Comparison of ENCODE assay signal across 1 cellular context in the genomic region with DNA sequence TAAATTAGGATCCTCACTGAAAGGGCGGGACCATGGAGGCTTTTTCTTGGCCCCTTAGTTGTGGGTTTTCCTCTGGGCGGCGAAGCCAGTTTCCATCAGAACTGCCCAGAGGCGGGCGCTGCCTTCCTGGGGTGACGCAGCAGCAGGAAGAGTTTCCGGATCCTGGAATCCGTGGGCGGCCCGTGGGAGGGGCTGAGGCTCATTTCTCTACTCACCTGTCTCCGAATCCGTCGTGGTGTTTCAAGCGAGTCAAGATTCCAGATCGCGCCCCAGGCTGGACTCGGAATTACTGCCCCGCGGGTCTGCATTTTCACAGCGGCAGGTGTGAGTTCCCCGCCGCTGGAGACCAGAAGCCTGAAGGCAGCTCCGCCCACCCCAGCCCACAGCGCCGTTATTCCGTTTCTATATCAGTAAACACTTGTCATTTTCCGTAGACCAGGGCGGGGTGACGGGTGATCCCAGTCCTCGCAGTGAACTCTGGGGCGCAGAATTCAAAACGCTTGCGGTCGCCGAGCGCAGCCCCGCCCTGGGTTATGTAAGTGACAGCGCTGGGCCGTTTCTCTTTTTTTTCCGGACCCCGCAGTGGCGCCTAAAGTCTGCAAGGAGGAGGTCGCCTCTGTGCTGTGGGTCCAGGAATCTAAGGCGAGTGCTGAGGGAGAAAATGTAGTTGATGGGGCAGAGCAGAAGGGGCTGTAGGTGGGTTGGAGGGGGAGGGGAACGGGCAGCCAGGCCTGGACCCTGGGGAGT.
TF ChIP-seq lines count a peak whose summit lies in the region.

No MANE protein-coding gene starts in this region.

TF ChIP-seq in HepG2, 621 proteins besides CTCF, POLR2A, EP300 and RAD21 (continued from another document and continues in another):
- TF ChIP-seq, protein P1, sequence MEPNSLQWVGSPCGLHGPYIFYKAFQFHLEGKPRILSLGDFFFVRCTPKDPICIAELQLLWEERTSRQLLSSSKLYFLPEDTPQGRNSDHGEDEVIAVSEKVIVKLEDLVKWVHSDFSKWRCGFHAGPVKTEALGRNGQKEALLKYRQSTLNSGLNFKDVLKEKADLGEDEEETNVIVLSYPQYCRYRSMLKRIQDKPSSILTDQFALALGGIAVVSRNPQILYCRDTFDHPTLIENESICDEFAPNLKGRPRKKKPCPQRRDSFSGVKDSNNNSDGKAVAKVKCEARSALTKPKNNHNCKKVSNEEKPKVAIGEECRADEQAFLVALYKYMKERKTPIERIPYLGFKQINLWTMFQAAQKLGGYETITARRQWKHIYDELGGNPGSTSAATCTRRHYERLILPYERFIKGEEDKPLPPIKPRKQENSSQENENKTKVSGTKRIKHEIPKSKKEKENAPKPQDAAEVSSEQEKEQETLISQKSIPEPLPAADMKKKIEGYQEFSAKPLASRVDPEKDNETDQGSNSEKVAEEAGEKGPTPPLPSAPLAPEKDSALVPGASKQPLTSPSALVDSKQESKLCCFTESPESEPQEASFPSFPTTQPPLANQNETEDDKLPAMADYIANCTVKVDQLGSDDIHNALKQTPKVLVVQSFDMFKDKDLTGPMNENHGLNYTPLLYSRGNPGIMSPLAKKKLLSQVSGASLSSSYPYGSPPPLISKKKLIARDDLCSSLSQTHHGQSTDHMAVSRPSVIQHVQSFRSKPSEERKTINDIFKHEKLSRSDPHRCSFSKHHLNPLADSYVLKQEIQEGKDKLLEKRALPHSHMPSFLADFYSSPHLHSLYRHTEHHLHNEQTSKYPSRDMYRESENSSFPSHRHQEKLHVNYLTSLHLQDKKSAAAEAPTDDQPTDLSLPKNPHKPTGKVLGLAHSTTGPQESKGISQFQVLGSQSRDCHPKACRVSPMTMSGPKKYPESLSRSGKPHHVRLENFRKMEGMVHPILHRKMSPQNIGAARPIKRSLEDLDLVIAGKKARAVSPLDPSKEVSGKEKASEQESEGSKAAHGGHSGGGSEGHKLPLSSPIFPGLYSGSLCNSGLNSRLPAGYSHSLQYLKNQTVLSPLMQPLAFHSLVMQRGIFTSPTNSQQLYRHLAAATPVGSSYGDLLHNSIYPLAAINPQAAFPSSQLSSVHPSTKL (CRISPR knock-in tag; IDR thresholded peaks at IDR 0.05): peak; percentile 53
- peak; percentile 89 for TF ChIP-seq ATF7-NPFF (CRISPR knock-in tag; IDR thresholded peaks at IDR 0.05; ENCODE audit: low read depth)
- no peak for TF ChIP-seq DNMT3B (CRISPR knock-in tag; conservative IDR thresholded peaks at IDR 0.05)
- TF ChIP-seq, protein P2, sequence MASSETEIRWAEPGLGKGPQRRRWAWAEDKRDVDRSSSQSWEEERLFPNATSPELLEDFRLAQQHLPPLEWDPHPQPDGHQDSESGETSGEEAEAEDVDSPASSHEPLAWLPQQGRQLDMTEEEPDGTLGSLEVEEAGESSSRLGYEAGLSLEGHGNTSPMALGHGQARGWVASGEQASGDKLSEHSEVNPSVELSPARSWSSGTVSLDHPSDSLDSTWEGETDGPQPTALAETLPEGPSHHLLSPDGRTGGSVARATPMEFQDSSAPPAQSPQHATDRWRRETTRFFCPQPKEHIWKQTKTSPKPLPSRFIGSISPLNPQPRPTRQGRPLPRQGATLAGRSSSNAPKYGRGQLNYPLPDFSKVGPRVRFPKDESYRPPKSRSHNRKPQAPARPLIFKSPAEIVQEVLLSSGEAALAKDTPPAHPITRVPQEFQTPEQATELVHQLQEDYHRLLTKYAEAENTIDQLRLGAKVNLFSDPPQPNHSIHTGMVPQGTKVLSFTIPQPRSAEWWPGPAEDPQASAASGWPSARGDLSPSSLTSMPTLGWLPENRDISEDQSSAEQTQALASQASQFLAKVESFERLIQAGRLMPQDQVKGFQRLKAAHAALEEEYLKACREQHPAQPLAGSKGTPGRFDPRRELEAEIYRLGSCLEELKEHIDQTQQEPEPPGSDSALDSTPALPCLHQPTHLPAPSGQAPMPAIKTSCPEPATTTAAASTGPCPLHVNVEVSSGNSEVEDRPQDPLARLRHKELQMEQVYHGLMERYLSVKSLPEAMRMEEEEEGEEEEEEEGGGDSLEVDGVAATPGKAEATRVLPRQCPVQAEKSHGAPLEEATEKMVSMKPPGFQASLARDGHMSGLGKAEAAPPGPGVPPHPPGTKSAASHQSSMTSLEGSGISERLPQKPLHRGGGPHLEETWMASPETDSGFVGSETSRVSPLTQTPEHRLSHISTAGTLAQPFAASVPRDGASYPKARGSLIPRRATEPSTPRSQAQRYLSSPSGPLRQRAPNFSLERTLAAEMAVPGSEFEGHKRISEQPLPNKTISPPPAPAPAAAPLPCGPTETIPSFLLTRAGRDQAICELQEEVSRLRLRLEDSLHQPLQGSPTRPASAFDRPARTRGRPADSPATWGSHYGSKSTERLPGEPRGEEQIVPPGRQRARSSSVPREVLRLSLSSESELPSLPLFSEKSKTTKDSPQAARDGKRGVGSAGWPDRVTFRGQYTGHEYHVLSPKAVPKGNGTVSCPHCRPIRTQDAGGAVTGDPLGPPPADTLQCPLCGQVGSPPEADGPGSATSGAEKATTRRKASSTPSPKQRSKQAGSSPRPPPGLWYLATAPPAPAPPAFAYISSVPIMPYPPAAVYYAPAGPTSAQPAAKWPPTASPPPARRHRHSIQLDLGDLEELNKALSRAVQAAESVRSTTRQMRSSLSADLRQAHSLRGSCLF (CRISPR knock-in tag; IDR thresholded peaks at IDR 0.05; ENCODE audit: borderline replicate concordance): no peak
- peak; percentile 67 for TF ChIP-seq SP4 (CRISPR knock-in tag; IDR thresholded peaks at IDR 0.05)
- TF ChIP-seq ZIK1 (CRISPR knock-in tag; IDR thresholded peaks at IDR 0.05; ENCODE audit: borderline replicate concordance, low read depth): no peak
- TF ChIP-seq KAT2B (IDR thresholded peaks at IDR 0.05; ENCODE audit: borderline replicate concordance, low read depth, low read length): no peak
- TF ChIP-seq TEAD3 (CRISPR knock-in tag; optimal IDR thresholded peaks at IDR 0.05; ENCODE audit: borderline replicate concordance): no peak
- TF ChIP-seq JARID2 (CRISPR knock-in tag; IDR thresholded peaks at IDR 0.05; ENCODE audit: insufficient replicate concordance): no peak
- TF ChIP-seq, protein P3, sequence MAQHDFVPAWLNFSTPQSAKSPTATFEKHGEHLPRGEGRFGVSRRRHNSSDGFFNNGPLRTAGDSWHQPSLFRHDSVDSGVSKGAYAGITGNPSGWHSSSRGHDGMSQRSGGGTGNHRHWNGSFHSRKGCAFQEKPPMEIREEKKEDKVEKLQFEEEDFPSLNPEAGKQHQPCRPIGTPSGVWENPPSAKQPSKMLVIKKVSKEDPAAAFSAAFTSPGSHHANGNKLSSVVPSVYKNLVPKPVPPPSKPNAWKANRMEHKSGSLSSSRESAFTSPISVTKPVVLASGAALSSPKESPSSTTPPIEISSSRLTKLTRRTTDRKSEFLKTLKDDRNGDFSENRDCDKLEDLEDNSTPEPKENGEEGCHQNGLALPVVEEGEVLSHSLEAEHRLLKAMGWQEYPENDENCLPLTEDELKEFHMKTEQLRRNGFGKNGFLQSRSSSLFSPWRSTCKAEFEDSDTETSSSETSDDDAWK (CRISPR knock-in tag; IDR thresholded peaks at IDR 0.05): no peak
- TF ChIP-seq, protein P4, sequence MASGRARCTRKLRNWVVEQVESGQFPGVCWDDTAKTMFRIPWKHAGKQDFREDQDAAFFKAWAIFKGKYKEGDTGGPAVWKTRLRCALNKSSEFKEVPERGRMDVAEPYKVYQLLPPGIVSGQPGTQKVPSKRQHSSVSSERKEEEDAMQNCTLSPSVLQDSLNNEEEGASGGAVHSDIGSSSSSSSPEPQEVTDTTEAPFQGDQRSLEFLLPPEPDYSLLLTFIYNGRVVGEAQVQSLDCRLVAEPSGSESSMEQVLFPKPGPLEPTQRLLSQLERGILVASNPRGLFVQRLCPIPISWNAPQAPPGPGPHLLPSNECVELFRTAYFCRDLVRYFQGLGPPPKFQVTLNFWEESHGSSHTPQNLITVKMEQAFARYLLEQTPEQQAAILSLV (CRISPR knock-in tag; IDR thresholded peaks at IDR 0.05; ENCODE audit: borderline replicate concordance): no peak
- TF ChIP-seq ZNF749 (CRISPR knock-in tag; IDR thresholded peaks at IDR 0.05; ENCODE audit: borderline replicate concordance): no peak
- TF ChIP-seq NFE2L1 (CRISPR knock-in tag; IDR thresholded peaks at IDR 0.05; ENCODE audit: borderline replicate concordance): 0 out of 2 replicates have a peak, but pooled peaks have one; percentile 76
- peak; percentile 34; the same call in 1 of the 2 replicates for TF ChIP-seq RXRB (CRISPR knock-in tag; IDR thresholded peaks at IDR 0.05; ENCODE audit: borderline replicate concordance)
- no peak for TF ChIP-seq ZNF331 (CRISPR knock-in tag; IDR thresholded peaks at IDR 0.05)
- TF ChIP-seq KDM4B (CRISPR knock-in tag; IDR thresholded peaks at IDR 0.05): no peak
- 0 out of 2 replicates have a peak, but pooled peaks have one; percentile 8 for TF ChIP-seq SP2 (CRISPR knock-in tag; IDR thresholded peaks at IDR 0.05)
- peak; percentile 28; the same call in 1 of the 2 replicates for TF ChIP-seq GATAD1 (CRISPR knock-in tag; IDR thresholded peaks at IDR 0.05)
- no peak for TF ChIP-seq HNF4G (IDR thresholded peaks at IDR 0.05; ENCODE audit: borderline replicate concordance, low read depth, low read length)
- TF ChIP-seq HNF4G (CRISPR knock-in tag; IDR thresholded peaks at IDR 0.05; ENCODE audit: borderline replicate concordance, low read depth): peak; percentile 44; the same call in 1 of the 2 replicates
- no peak for TF ChIP-seq PAF1 (CRISPR knock-in tag; IDR thresholded peaks at IDR 0.05)
- peak; percentile 58 for TF ChIP-seq ATF1 (CRISPR knock-in tag; IDR thresholded peaks at IDR 0.05)
- TF ChIP-seq NR2C2 (CRISPR knock-in tag; IDR thresholded peaks at IDR 0.05; ENCODE audit: borderline replicate concordance): peak; percentile 64; the same call in 1 of the 2 replicates
- no peak for TF ChIP-seq ZNF484 (CRISPR knock-in tag; IDR thresholded peaks at IDR 0.05; ENCODE audit: borderline replicate concordance, low read depth)
- TF ChIP-seq ZFX (CRISPR knock-in tag; IDR thresholded peaks at IDR 0.05; ENCODE audit: low read depth): peak; percentile 72
- TF ChIP-seq ZNF256 (CRISPR knock-in tag; conservative IDR thresholded peaks at IDR 0.05): no peak
- TF ChIP-seq HDAC6 (IDR thresholded peaks at IDR 0.05; ENCODE audit: low read depth, low read length): no peak
- TF ChIP-seq ZNF121 (CRISPR knock-in tag; IDR thresholded peaks at IDR 0.05): peak; percentile 16; the same call in 1 of the 2 replicates
- no peak for TF ChIP-seq GFI1 (CRISPR knock-in tag; IDR thresholded peaks at IDR 0.05; ENCODE audit: borderline replicate concordance)
- no peak for TF ChIP-seq ZNF451 (CRISPR knock-in tag; IDR thresholded peaks at IDR 0.05)
- TF ChIP-seq, protein P5, sequence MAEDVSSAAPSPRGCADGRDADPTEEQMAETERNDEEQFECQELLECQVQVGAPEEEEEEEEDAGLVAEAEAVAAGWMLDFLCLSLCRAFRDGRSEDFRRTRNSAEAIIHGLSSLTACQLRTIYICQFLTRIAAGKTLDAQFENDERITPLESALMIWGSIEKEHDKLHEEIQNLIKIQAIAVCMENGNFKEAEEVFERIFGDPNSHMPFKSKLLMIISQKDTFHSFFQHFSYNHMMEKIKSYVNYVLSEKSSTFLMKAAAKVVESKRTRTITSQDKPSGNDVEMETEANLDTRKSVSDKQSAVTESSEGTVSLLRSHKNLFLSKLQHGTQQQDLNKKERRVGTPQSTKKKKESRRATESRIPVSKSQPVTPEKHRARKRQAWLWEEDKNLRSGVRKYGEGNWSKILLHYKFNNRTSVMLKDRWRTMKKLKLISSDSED (CRISPR knock-in tag; IDR thresholded peaks at IDR 0.05): no peak
- no peak for TF ChIP-seq RNF2 (conservative IDR thresholded peaks at IDR 0.05; ENCODE audit: low read depth)
- TF ChIP-seq, protein P6, sequence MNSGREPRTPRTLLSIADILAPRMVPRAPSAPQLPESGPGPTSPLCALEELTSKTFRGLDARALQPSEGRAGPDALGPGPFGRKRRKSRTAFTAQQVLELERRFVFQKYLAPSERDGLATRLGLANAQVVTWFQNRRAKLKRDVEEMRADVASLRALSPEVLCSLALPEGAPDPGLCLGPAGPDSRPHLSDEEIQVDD (CRISPR knock-in tag; IDR thresholded peaks at IDR 0.05; ENCODE audit: borderline replicate concordance): no peak
- TF ChIP-seq ZNF160 (CRISPR knock-in tag; IDR thresholded peaks at IDR 0.05): 0 out of 2 replicates have a peak, but pooled peaks have one; percentile 41
- TF ChIP-seq SYNCRIP (IDR thresholded peaks at IDR 0.05; ENCODE audit: insufficient read depth, low read depth, low read length): no peak
- TF ChIP-seq ZNF670 (CRISPR knock-in tag; IDR thresholded peaks at IDR 0.05; ENCODE audit: borderline replicate concordance): peak; percentile 28; the same call in 1 of the 2 replicates
- TF ChIP-seq, protein P7, sequence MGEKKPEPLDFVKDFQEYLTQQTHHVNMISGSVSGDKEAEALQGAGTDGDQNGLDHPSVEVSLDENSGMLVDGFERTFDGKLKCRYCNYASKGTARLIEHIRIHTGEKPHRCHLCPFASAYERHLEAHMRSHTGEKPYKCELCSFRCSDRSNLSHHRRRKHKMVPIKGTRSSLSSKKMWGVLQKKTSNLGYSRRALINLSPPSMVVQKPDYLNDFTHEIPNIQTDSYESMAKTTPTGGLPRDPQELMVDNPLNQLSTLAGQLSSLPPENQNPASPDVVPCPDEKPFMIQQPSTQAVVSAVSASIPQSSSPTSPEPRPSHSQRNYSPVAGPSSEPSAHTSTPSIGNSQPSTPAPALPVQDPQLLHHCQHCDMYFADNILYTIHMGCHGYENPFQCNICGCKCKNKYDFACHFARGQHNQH (CRISPR knock-in tag; IDR thresholded peaks at IDR 0.05): peak; percentile 36; the same call in 1 of the 2 replicates
- no peak; the same call in 1 of the 2 replicates for TF ChIP-seq SOX13 (IDR thresholded peaks at IDR 0.05)
- TF ChIP-seq SOX13 (CRISPR knock-in tag; conservative IDR thresholded peaks at IDR 0.05 in 1 of 2, IDR thresholded peaks at IDR 0.05 in 1 of 2): peak in 1 of 2 experiments; percentile 15; a peak in 1 of 4 replicates
- TF ChIP-seq, protein P8, sequence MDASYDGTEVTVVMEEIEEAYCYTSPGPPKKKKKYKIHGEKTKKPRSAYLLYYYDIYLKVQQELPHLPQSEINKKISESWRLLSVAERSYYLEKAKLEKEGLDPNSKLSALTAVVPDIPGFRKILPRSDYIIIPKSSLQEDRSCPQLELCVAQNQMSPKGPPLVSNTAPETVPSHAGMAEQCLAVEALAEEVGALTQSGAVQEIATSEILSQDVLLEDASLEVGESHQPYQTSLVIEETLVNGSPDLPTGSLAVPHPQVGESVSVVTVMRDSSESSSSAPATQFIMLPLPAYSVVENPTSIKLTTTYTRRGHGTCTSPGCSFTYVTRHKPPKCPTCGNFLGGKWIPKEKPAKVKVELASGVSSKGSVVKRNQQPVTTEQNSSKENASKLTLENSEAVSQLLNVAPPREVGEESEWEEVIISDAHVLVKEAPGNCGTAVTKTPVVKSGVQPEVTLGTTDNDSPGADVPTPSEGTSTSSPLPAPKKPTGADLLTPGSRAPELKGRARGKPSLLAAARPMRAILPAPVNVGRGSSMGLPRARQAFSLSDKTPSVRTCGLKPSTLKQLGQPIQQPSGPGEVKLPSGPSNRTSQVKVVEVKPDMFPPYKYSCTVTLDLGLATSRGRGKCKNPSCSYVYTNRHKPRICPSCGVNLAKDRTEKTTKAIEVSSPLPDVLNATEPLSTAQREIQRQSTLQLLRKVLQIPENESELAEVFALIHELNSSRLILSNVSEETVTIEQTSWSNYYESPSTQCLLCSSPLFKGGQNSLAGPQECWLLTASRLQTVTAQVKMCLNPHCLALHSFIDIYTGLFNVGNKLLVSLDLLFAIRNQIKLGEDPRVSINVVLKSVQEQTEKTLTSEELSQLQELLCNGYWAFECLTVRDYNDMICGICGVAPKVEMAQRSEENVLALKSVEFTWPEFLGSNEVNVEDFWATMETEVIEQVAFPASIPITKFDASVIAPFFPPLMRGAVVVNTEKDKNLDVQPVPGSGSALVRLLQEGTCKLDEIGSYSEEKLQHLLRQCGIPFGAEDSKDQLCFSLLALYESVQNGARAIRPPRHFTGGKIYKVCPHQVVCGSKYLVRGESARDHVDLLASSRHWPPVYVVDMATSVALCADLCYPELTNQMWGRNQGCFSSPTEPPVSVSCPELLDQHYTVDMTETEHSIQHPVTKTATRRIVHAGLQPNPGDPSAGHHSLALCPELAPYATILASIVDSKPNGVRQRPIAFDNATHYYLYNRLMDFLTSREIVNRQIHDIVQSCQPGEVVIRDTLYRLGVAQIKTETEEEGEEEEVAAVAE (CRISPR knock-in tag; IDR thresholded peaks at IDR 0.05; ENCODE audit: borderline replicate concordance): no peak
